Comparison of ENCODE assay signal across 10 cellular contexts in genomic region chr9:5436441-5436840, GRCh38. TPM values are rescaled to one million over a fixed set of nuclear protein-coding genes. Genes with fewer than 3 reads are reported as not detected.
DNase-seq lines count a peak whose midpoint lies in the region; TF ChIP-seq lines count a peak whose summit lies in the region.
"Had no signal": no experiment of that assay in that cellular context is flagged by ENCODE, and none has a peak within 500 bp of the region (broad histone marks: within the 10 kb centered on the region; RNA-seq: fewer than 3 reads in every experiment).

No MANE protein-coding gene starts in this region.

- TF ChIP-seq CTCF in GM12865 (IDR thresholded peaks at IDR 0.05; ENCODE audit: insufficient read depth, low read depth, low read length, missing control alignments) = no peak
- no peak for TF ChIP-seq CTCF in OCI-LY3 (IDR thresholded peaks at IDR 0.05; ENCODE audit: low read depth, low read length)
- no peak for TF ChIP-seq CTCF in GM10266 (IDR thresholded peaks at IDR 0.05; ENCODE audit: control insufficient read depth, insufficient read depth, low read depth, missing control alignments)

- DNase-seq in GM12865 (ENCODE audit: low read depth) (no peak), GM10266 (ENCODE audit: extremely low spot score) (no peak), NCI-H1048 (lab: John Stamatoyannopoulos, UW) (no peak), NCI-H69 (lab: John Stamatoyannopoulos, UW) (no peak)
- no peak for DNase-seq in activated CD8-positive, alpha-beta memory T cell treated with anti-CD3 and anti-CD28 coated beads, Interleukin-2, amount 50 U/mL, for 48 hours
- DNase-seq: amygdala, SIG-M5 had no signal

- 96% methylated on average over 2 of the region's 2 CpGs for WGBS in ectodermal cell, 2 experiments

- peaks cover 23% of the 10 kb centered on the region for H3K36me3 ChIP-seq in OCI-LY3 (replicated peaks; ENCODE audit: low read depth, low read length)
- peaks cover 7% of the 10 kb centered on the region for H3K36me3 ChIP-seq in ectodermal cell (ENCODE audit: control insufficient read depth, insufficient read depth, low read length)
- H3K36me3 ChIP-seq in neuron (ENCODE audit: insufficient read depth, low read length) = peaks cover 10% of the 10 kb centered on the region

- H3K27me3 ChIP-seq in OCI-LY3 (ENCODE audit: low read depth, low read length) (no peaks in the 10 kb centered on the region), ectodermal cell (ENCODE audit: control insufficient read depth, insufficient read depth, low read length, poor library complexity, severe bottlenecking) (no peaks in the 10 kb centered on the region), neuron (ENCODE audit: insufficient read depth, low read length) (no peaks in the 10 kb centered on the region)

- H3K27ac ChIP-seq in OCI-LY3 (ENCODE audit: low read length) = no peak overlapping the region
- H3K27ac ChIP-seq in ectodermal cell (ENCODE audit: insufficient read depth, low read depth, low read length, poor library complexity, severe bottlenecking) = no peak overlapping the region

- H4K20me1 ChIP-seq in OCI-LY3 (ENCODE audit: insufficient read depth, low read length) = no peaks in the 10 kb centered on the region

- H3K4me3 ChIP-seq in GM12865 (ENCODE audit: low read depth, low read length) (peak overlapping the region; percentile 68), OCI-LY3 (ENCODE audit: low read length) (peak overlapping the region; percentile 82), ectodermal cell (ENCODE audit: insufficient read depth, low read depth, low read length) (peak overlapping the region; percentile 80), neuron (ENCODE audit: low read length) (peak overlapping the region; percentile 88)

- H3K79me2 ChIP-seq in OCI-LY3 (ENCODE audit: low read length) = peaks cover 11% of the 10 kb centered on the region

- H3K4me2 ChIP-seq in OCI-LY3 (ENCODE audit: low read length) = peak overlapping the region; percentile 96

- H3K9me3 ChIP-seq in OCI-LY3 (ENCODE audit: insufficient read depth, low read length) = no peaks in the 10 kb centered on the region
- H3K9me3 ChIP-seq in ectodermal cell (ENCODE audit: control insufficient read depth, low read length) = no peaks in the 10 kb centered on the region
- peaks cover 3% of the 10 kb centered on the region for H3K9me3 ChIP-seq in neuron (ENCODE audit: low read length)

- no peak overlapping the region for H2AFZ ChIP-seq in OCI-LY3 (ENCODE audit: low read depth, low read length)
- no peak overlapping the region for H2AFZ ChIP-seq in neuron (ENCODE audit: low read depth, low read length)

- H3K4me1 ChIP-seq in OCI-LY3 (ENCODE audit: low read length) = peaks cover 31% of the 10 kb centered on the region
- H3K4me1 ChIP-seq in ectodermal cell (ENCODE audit: control insufficient read depth, insufficient read depth, low read length) = no peaks in the 10 kb centered on the region
- H3K4me1 ChIP-seq in neuron (ENCODE audit: insufficient read depth, low read length) = peaks cover 6% of the 10 kb centered on the region

- peak overlapping the region; percentile 87 for H3K9ac ChIP-seq in OCI-LY3 (ENCODE audit: low read length)

RNA-seq across cellular contexts. Expression of gene PLGRKT, which starts 1.3 kb away (rescaled TPM):
- polyA plus RNA-seq in ectodermal cell (2013, experiment 1 of 4) = 27.0 TPM
- polyA plus RNA-seq in ectodermal cell (2013, experiment 2 of 4) = 29.9 TPM
- 30.8 TPM for polyA plus RNA-seq in ectodermal cell (2013, experiment 3 of 4)
- 36.8 TPM for polyA plus RNA-seq in ectodermal cell (2013, experiment 4 of 4)

RNA-seq across cellular contexts. Expression of gene CD274, which starts 13.9 kb away (rescaled TPM):
- 0.15 TPM for polyA plus RNA-seq in ectodermal cell (2013, experiment 1 of 4)
- 0.21 TPM for polyA plus RNA-seq in ectodermal cell (2013, experiment 2 of 4)
- 0.16 TPM for polyA plus RNA-seq in ectodermal cell (2013, experiment 3 of 4)
- 0.12 TPM for polyA plus RNA-seq in ectodermal cell (2013, experiment 4 of 4)
